Comparison of ENCODE assay signal across 1 cellular context in the genomic region with DNA sequence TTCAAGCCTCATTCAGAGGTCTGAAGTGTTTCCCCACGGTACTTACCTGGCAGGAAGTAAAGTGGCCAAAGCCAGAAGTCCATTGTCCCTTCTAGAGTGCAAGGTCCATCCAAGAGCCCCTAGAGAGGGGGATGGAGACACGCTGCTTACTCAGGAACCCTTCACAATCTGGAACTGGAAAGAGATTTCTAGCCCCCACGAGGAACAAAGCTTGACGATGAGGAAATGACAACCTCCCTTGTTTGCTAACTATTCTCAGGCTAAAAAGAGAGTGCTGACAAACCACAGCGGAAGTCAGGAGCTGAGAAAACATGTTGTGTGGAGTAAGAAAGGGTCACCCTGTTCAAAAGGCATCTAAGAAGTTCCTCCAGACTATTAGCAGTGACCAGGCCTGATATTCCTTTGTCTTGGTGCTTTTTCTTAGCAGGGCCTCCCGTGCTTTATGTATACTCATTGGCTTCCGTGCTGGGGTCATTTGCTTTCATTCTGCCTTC.
TF ChIP-seq lines count a peak whose summit lies in the region.

Gene FCMR (minus strand): TSS at position 170 of the 494 bp plus-strand sequence. CDS start 87 bp downstream, at position 83.

TF ChIP-seq in GM23338, 12 proteins besides CTCF, POLR2A, EP300 and RAD21 (continued from another document):
- no peak for TF ChIP-seq REST (IDR thresholded peaks at IDR 0.05; ENCODE audit: unreplicated experiment)
- TF ChIP-seq, protein P1, sequence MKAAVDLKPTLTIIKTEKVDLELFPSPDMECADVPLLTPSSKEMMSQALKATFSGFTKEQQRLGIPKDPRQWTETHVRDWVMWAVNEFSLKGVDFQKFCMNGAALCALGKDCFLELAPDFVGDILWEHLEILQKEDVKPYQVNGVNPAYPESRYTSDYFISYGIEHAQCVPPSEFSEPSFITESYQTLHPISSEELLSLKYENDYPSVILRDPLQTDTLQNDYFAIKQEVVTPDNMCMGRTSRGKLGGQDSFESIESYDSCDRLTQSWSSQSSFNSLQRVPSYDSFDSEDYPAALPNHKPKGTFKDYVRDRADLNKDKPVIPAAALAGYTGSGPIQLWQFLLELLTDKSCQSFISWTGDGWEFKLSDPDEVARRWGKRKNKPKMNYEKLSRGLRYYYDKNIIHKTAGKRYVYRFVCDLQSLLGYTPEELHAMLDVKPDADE (IDR thresholded peaks at IDR 0.05), result no peak
- no peak for TF ChIP-seq CREB1 (CRISPR knock-in tag; IDR thresholded peaks at IDR 0.05; ENCODE audit: low read depth)
